In the genomic region with DNA sequence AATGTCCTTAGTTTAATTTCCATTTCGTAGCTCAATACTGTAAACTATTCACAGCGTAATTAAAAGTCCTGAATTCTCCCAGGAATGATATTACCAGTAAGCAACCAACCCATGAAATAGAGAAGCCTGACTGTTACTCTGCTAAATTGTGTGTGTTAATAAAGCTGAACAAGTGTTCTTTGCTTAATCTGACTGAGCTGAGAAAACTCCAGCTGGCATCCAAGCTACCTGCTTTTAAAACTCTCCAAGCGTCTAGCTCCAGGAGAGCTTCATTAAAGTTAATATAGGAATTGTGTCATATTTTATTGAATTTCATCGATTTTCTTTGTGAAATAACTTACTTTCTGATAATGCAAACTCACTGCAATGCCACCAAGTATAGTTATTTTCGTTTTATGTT, we compare ENCODE assay signal across 10 cellular contexts.
"Had no signal": no experiment of that assay in that cellular context is flagged by ENCODE, and none has a peak within 500 bp of the region (broad histone marks: within the 10 kb centered on the region; RNA-seq: fewer than 3 reads in every experiment).

No MANE protein-coding gene starts in this region.

- H3K27ac Mint-ChIP-seq: GM23338, HFFc6 had no signal

- ATAC-seq: GM23338, HCT116 had no signal

- H2AFZ ChIP-seq: GM23248, GM23338 had no signal

- H3K9ac ChIP-seq: GM23248 had no signal

- FAIRE-seq: H1, H54 had no signal

- H3K4me3 Mint-ChIP-seq: GM23338, HFFc6 had no signal

- DNase-seq: GM23248, GOT3, H7, HCEC 1CT, HFFc6 had no signal

- H3K27ac ChIP-seq: GM23248 had no signal

- H3K9me3 ChIP-seq: HAP-1 had no signal

- H3K4me2 ChIP-seq: GM23338 had no signal

- H3K36me3 ChIP-seq: HAP-1 had no signal

- H3K4me3 ChIP-seq: GM23248, GM23338, HAP-1 had no signal
